ENCODE assay signal across 1 cellular context in the genomic region with DNA sequence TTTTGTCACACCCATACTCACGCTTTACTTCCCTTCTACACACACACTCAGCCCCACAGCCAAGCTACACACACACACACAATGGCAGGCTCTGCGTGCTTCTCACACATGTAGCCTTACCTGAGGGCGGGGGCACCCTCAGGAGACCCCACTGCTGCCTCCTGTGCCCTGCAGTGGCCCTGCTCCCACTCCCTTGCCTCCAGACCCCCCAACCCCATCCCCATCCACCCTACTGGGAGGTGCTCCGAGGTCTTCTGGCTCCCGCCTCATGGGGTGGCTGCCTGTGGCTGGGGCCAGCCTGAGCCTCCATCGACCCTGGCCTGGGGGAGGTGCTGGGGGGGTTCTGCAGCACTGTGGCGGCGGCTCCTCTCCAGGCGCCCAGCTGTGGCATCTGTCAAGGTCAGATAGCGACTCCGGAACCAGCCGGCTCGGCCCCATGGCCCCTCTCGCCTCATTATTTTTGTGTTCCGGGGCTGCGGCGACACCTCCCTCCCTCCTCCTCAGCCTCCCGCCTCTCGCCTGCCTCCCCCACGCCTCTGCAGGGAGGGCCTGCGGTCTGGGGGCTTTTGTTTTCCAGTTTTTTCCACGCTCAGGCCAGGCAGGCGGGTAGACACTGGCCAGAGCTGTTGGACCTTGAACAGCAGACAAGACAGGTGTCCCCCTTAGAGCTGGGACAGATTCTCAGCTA.
TF ChIP-seq lines count a peak whose summit lies in the region.

No MANE protein-coding gene starts in this region.

TF ChIP-seq in GM23338, 12 proteins besides CTCF, POLR2A, EP300 and RAD21 (continued from another document):
- TF ChIP-seq, protein P1, sequence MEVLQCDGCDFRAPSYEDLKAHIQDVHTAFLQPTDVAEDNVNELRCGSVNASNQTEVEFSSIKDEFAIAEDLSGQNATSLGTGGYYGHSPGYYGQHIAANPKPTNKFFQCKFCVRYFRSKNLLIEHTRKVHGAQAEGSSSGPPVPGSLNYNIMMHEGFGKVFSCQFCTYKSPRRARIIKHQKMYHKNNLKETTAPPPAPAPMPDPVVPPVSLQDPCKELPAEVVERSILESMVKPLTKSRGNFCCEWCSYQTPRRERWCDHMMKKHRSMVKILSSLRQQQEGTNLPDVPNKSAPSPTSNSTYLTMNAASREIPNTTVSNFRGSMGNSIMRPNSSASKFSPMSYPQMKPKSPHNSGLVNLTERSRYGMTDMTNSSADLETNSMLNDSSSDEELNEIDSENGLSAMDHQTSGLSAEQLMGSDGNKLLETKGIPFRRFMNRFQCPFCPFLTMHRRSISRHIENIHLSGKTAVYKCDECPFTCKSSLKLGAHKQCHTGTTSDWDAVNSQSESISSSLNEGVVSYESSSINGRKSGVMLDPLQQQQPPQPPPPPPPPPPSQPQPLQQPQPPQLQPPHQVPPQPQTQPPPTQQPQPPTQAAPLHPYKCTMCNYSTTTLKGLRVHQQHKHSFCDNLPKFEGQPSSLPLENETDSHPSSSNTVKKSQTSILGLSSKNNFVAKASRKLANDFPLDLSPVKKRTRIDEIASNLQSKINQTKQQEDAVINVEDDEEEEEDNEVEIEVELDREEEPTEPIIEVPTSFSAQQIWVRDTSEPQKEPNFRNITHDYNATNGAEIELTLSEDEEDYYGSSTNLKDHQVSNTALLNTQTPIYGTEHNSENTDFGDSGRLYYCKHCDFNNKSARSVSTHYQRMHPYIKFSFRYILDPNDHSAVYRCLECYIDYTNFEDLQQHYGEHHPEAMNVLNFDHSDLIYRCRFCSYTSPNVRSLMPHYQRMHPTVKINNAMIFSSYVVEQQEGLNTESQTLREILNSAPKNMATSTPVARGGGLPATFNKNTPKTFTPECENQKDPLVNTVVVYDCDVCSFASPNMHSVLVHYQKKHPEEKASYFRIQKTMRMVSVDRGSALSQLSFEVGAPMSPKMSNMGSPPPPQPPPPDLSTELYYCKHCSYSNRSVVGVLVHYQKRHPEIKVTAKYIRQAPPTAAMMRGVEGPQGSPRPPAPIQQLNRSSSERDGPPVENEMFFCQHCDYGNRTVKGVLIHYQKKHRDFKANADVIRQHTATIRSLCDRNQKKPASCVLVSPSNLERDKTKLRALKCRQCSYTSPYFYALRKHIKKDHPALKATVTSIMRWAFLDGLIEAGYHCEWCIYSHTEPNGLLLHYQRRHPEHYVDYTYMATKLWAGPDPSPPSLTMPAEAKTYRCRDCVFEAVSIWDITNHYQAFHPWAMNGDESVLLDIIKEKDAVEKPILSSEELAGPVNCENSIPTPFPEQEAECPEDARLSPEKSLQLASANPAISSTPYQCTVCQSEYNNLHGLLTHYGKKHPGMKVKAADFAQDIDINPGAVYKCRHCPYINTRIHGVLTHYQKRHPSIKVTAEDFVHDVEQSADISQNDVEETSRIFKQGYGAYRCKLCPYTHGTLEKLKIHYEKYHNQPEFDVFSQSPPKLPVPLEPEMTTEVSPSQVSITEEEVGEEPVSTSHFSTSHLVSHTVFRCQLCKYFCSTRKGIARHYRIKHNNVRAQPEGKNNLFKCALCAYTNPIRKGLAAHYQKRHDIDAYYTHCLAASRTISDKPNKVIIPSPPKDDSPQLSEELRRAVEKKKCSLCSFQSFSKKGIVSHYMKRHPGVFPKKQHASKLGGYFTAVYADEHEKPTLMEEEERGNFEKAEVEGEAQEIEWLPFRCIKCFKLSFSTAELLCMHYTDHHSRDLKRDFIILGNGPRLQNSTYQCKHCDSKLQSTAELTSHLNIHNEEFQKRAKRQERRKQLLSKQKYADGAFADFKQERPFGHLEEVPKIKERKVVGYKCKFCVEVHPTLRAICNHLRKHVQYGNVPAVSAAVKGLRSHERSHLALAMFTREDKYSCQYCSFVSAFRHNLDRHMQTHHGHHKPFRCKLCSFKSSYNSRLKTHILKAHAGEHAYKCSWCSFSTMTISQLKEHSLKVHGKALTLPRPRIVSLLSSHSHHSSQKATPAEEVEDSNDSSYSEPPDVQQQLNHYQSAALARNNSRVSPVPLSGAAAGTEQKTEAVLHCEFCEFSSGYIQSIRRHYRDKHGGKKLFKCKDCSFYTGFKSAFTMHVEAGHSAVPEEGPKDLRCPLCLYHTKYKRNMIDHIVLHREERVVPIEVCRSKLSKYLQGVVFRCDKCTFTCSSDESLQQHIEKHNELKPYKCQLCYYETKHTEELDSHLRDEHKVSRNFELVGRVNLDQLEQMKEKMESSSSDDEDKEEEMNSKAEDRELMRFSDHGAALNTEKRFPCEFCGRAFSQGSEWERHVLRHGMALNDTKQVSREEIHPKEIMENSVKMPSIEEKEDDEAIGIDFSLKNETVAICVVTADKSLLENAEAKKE (CRISPR knock-in tag; IDR thresholded peaks at IDR 0.05): no peak
- TF ChIP-seq JUNB (IDR thresholded peaks at IDR 0.05; ENCODE audit: unreplicated experiment) (no peak), EZH2 (IDR thresholded peaks at IDR 0.05; ENCODE audit: low read depth, unreplicated experiment) (no peak), POLR2AphosphoS5 (IDR thresholded peaks at IDR 0.05; ENCODE audit: low read depth) (no peak), STAT1 (IDR thresholded peaks at IDR 0.05; ENCODE audit: unreplicated experiment) (no peak), ZNF331 (CRISPR knock-in tag; IDR thresholded peaks at IDR 0.05; ENCODE audit: low read depth) (no peak)
TF ChIP-seq in GM23338: peak in this region for 0.
